In genomic region chr6:125066964-125067363, GRCh38 we compare ENCODE assay signal across 12 cellular contexts.
DNase-seq lines count a peak whose midpoint lies in the region; ATAC-seq and TF ChIP-seq lines count a peak whose summit lies in the region.
"Had no signal": no experiment of that assay in that cellular context is flagged by ENCODE, and none has a peak within 500 bp of the region (broad histone marks: within the 10 kb centered on the region; RNA-seq: fewer than 3 reads in every experiment).

No MANE protein-coding gene starts in this region.

- no peak overlapping the region for H3K4me3 Mint-ChIP-seq in stimulated activated naive CD8-positive, alpha-beta T cell treated with anti-CD3 and anti-CD28 coated beads, Interleukin-15, amount 100 ng/mL, for 72 hours
- H3K4me3 Mint-ChIP-seq: CD8-positive, alpha-beta memory T cell had no signal

- H3K36me3 ChIP-seq in RWPE2 (ENCODE audit: low read depth) (peaks cover 10% of the 10 kb centered on the region), tibial nerve (peaks cover 0 to 6% (median 0%) of the 10 kb centered on the region in 3 donors)
- H3K36me3 ChIP-seq: suprapubic skin had no signal

- DNase-seq in stimulated activated naive CD8-positive, alpha-beta T cell treated with anti-CD3 and anti-CD28 coated beads, Interleukin-15, amount 100 ng/mL, for 72 hours, result peak in 1 of 2 donors; percentile 23
- no peak for DNase-seq in stimulated activated naive CD8-positive, alpha-beta T cell treated with anti-CD3 and anti-CD28 coated beads, Interleukin-15, Interleukin-2, amounts not matched to agents 100 U/mL and 50 U/mL, for 24 hours
- DNase-seq in RWPE2 (ENCODE audit: low spot score), result no peak
- peak; percentile 55 for DNase-seq in epithelial cell of esophagus (ENCODE audit: low read depth)
- no peak for DNase-seq in tibial nerve (ENCODE audit: low spot score in 2 of 2)
- no peak for DNase-seq in middle frontal gyrus (ENCODE audit: extremely low spot score, low spot score)
- no peak for DNase-seq in SHP77 treated with DMSO at 0.1 percent for 48 hours (lab: John Stamatoyannopoulos, UW)
- DNase-seq: NCI-H524 had no signal

- no peak overlapping the region for H3K27ac Mint-ChIP-seq in stimulated activated naive CD8-positive, alpha-beta T cell treated with anti-CD3 and anti-CD28 coated beads, Interleukin-15, amount 100 ng/mL, for 72 hours
- H3K27ac Mint-ChIP-seq: CD8-positive, alpha-beta memory T cell had no signal

- H3K4me3 ChIP-seq in RWPE2 (ENCODE audit: severe bottlenecking) (no peak overlapping the region), epithelial cell of esophagus (ENCODE audit: low read length) (no peak overlapping the region), tibial nerve (no peak overlapping the region)
- H3K4me3 ChIP-seq: suprapubic skin had no signal

- no peak for TF ChIP-seq POLR2A in tibial nerve (IDR thresholded peaks at IDR 0.05)

- no peak for TF ChIP-seq EP300 in tibial nerve (IDR thresholded peaks at IDR 0.05)

- no peaks in the 10 kb centered on the region for H3K27me3 Mint-ChIP-seq in stimulated activated naive CD8-positive, alpha-beta T cell treated with anti-CD3 and anti-CD28 coated beads, Interleukin-15, amount 100 ng/mL, for 72 hours
- H3K27me3 Mint-ChIP-seq: CD8-positive, alpha-beta memory T cell had no signal

- H3K4me1 Mint-ChIP-seq in stimulated activated naive CD8-positive, alpha-beta T cell treated with anti-CD3 and anti-CD28 coated beads, Interleukin-15, amount 100 ng/mL, for 72 hours, result no peaks in the 10 kb centered on the region

- no peak overlapping the region for H3K27ac ChIP-seq in RWPE2 (ENCODE audit: poor library complexity, severe bottlenecking)
- H3K27ac ChIP-seq in tibial nerve, result no peak overlapping the region
- H3K27ac ChIP-seq: suprapubic skin, VCaP had no signal

- H3K27me3 ChIP-seq in RWPE2 (ENCODE audit: insufficient read depth, poor library complexity, severe bottlenecking) (no peaks in the 10 kb centered on the region), tibial nerve (no peaks in the 10 kb centered on the region)
- H3K27me3 ChIP-seq: suprapubic skin had no signal

- no peaks in the 10 kb centered on the region for H3K9me3 Mint-ChIP-seq in stimulated activated naive CD8-positive, alpha-beta T cell treated with anti-CD3 and anti-CD28 coated beads, Interleukin-15, amount 100 ng/mL, for 72 hours
- H3K9me3 Mint-ChIP-seq: CD8-positive, alpha-beta memory T cell had no signal

- TF ChIP-seq CTCF in RWPE2 (IDR thresholded peaks at IDR 0.05; ENCODE audit: poor library complexity, severe bottlenecking), result no peak
- TF ChIP-seq CTCF in epithelial cell of esophagus (IDR thresholded peaks at IDR 0.05; ENCODE audit: insufficient read depth, low read depth, low read length, missing control alignments), result no peak
- TF ChIP-seq CTCF in tibial nerve (IDR thresholded peaks at IDR 0.05), result no peak

- no peaks in the 10 kb centered on the region for H3K9me3 ChIP-seq in RWPE2 (ENCODE audit: severe bottlenecking)
- no peaks in the 10 kb centered on the region for H3K9me3 ChIP-seq in tibial nerve
- H3K9me3 ChIP-seq: suprapubic skin had no signal

- H3K4me1 ChIP-seq in RWPE2 (ENCODE audit: insufficient read depth, poor library complexity, severe bottlenecking), result peaks cover 13% of the 10 kb centered on the region
- H3K4me1 ChIP-seq in tibial nerve, result no peaks in the 10 kb centered on the region
- H3K4me1 ChIP-seq: suprapubic skin had no signal

- peak; percentile 94 for ATAC-seq in stimulated activated naive CD8-positive, alpha-beta T cell treated with anti-CD3 and anti-CD28 coated beads, Interleukin-15, amount 100 ng/mL, for 72 hours
- no peak for ATAC-seq in stimulated activated naive CD8-positive, alpha-beta T cell treated with anti-CD3 and anti-CD28 coated beads, Interleukin-15, Interleukin-2, amounts not matched to agents 100 U/mL and 50 U/mL, for 24 hours
- ATAC-seq in RWPE2 (ENCODE audit: low read depth) (peak; percentile 80), HG03442 (IDR thresholded peaks at IDR 0.05; ENCODE audit: unreplicated experiment) (no peak)

- WGBS in tibial nerve, 2 donors, result 89 to 92% methylated on average over 3 of the region's 3 CpGs

Comparison
In these comparisons a context has a peak if more than half of its experiments do, and no peak if none do; other contexts are left out.
1. ATAC-seq: peak in stimulated activated naive CD8-positive, alpha-beta T cell treated with anti-CD3 and anti-CD28 coated beads, Interleukin-15, amount 100 ng/mL, for 72 hours (single experiment) and RWPE2 (single experiment); none in stimulated activated naive CD8-positive, alpha-beta T cell treated with anti-CD3 and anti-CD28 coated beads, Interleukin-15, Interleukin-2, amounts not matched to agents 100 U/mL and 50 U/mL, for 24 hours (single experiment) and HG03442 (single experiment).